In genomic region chr11:77082838-77083552, GRCh38 we compare ENCODE assay signal across 8 cellular contexts. TPM values are rescaled to one million over a fixed set of nuclear protein-coding genes. Genes with fewer than 3 reads are reported as not detected.
DNase-seq lines count a peak whose midpoint lies in the region; ATAC-seq, FAIRE-seq and TF ChIP-seq lines count a peak whose summit lies in the region.
"Had no signal": no experiment of that assay in that cellular context is flagged by ENCODE, and none has a peak within 500 bp of the region (broad histone marks: within the 10 kb centered on the region; RNA-seq: fewer than 3 reads in every experiment).

No MANE protein-coding gene starts in this region.

- TF ChIP-seq RAD21 in GM12878 (IDR thresholded peaks at IDR 0.05; ENCODE audit: insufficient read depth, low read depth, low read length), result no peak

- H3K27me3 ChIP-seq in SU-DHL-6 (ENCODE audit: low read length) (no peaks in the 10 kb centered on the region), GM12878 (replicated peaks in 1 of 2; ENCODE audit: control insufficient read depth in 2 of 2, insufficient read depth in 2 of 2, low read length in 1 of 2) (no peaks in the 10 kb centered on the region), upper lobe of left lung (no peaks in the 10 kb centered on the region)

- H3K36me3 ChIP-seq in SU-DHL-6 (ENCODE audit: low read length) (no peaks in the 10 kb centered on the region), GM12878 (ENCODE audit: control insufficient read depth in 2 of 2, insufficient read depth in 2 of 2, low read length in 1 of 2) (no peaks in the 10 kb centered on the region), mesodermal cell (ENCODE audit: control insufficient read depth, insufficient read depth, low read length) (peaks cover 35% of the 10 kb centered on the region), upper lobe of left lung (no peaks in the 10 kb centered on the region)

- no peaks in the 10 kb centered on the region for H3K9me3 ChIP-seq in SU-DHL-6 (ENCODE audit: insufficient read depth, low read length)
- H3K9me3 ChIP-seq in GM12878 (replicated peaks; ENCODE audit: control insufficient read depth, insufficient read depth, low read length), result no peaks in the 10 kb centered on the region; the same call in 2 of the 3 replicates
- no peaks in the 10 kb centered on the region for H3K9me3 ChIP-seq in mesodermal cell (ENCODE audit: control insufficient read depth, low read length)
- H3K9me3 ChIP-seq in upper lobe of left lung, result no peaks in the 10 kb centered on the region

- intact Hi-C loops in GM12878 (cut with micrococcal nuclease; ENCODE audit: unreplicated experiment), result no loop called here

- H3K79me2 ChIP-seq in SU-DHL-6 (ENCODE audit: insufficient read depth, low read length) (no peaks in the 10 kb centered on the region), GM12878 (ENCODE audit: control insufficient read depth, insufficient read depth, low read length) (no peaks in the 10 kb centered on the region)

- SMC1A ChIA-PET in GM12878 (lab: Charles Lee; ENCODE audit: uncharacterized antibody, unreplicated experiment), result interaction anchor here (1.5 to 4.5 kb wide), 2 partner anchors 8 to 36 kb away, joined by 5 to 24 read pairs; no protein-coding TSS in a partner anchor

- no peak for DNase-seq in GM12878 (ENCODE audit: low read depth, low spot score)
- DNase-seq in upper lobe of left lung, result peak in 1 of 2 donors; percentile 50
- DNase-seq in NCI-H524 (lab: John Stamatoyannopoulos, UW), result no peak
- DNase-seq in DMS79 treated with DMSO at 0.1 percent for 48 hours (lab: John Stamatoyannopoulos, UW), result no peak

- no peaks in the 10 kb centered on the region for H3K9me2 ChIP-seq in SU-DHL-6 (replicated peaks; ENCODE audit: insufficient read depth, low read length)

- POLR2A ChIA-PET in GM12878 (lab: Charles Lee), result no interaction called here

- H3K9ac ChIP-seq in SU-DHL-6 (ENCODE audit: low read length) (no peak overlapping the region), GM12878 (ENCODE audit: control insufficient read depth, insufficient read depth, low read length) (no peak overlapping the region)
- H3K9ac ChIP-seq: KMS-11 had no signal

- H3K27ac ChIP-seq in SU-DHL-6 (ENCODE audit: low read depth, low read length), result no peak overlapping the region
- no peak overlapping the region for H3K27ac ChIP-seq in GM12878 (ENCODE audit: control insufficient read depth, insufficient read depth)
- H3K27ac ChIP-seq in mesodermal cell (ENCODE audit: low read depth, low read length, severe bottlenecking), result peak overlapping the region; percentile 43
- peak overlapping the region in 3 of 4 donors; percentile 55 to 69 (median 62) for H3K27ac ChIP-seq in upper lobe of left lung
- H3K27ac ChIP-seq: KMS-11 had no signal

- TF ChIP-seq POLR2A in GM12878 (IDR thresholded peaks at IDR 0.05; ENCODE audit: low read depth, low read length) (no peak), upper lobe of left lung (IDR thresholded peaks at IDR 0.05) (no peak)

- TF ChIP-seq CTCF in SU-DHL-6 (IDR thresholded peaks at IDR 0.05; ENCODE audit: insufficient read depth, low read length, poor library complexity, severe bottlenecking) (no peak), GM12878 (IDR thresholded peaks at IDR 0.05 in 2 of 3, conservative IDR thresholded peaks at IDR 0.05 in 1 of 3; ENCODE audit: control insufficient read depth in 2 of 3, extremely low read depth in 1 of 3, insufficient read depth in 1 of 3, low read depth in 3 of 3, low read length in 3 of 3) (no peak), upper lobe of left lung (IDR thresholded peaks at IDR 0.05) (no peak)

- ATAC-seq in GM12878 (peak; percentile 74), upper lobe of left lung (ENCODE audit: low FRiP score in 2 of 2) (peak in 1 of 2 donors; percentile 61), HG02678 (IDR thresholded peaks at IDR 0.05; ENCODE audit: unreplicated experiment) (no peak)

- H3F3A ChIP-seq in SU-DHL-6 (ENCODE audit: insufficient read depth), result no peaks in the 10 kb centered on the region

- CTCF ChIA-PET in GM12878 (lab: Yijun Ruan, JAX), result interaction anchor here (1.9 to 2.5 kb wide), 3 partner anchors 8 to 164 kb away, joined by 8 to 13 read pairs (median 10); no protein-coding TSS in a partner anchor

- H4K20me1 ChIP-seq in SU-DHL-6 (ENCODE audit: low read depth, low read length), result no peaks in the 10 kb centered on the region
- H4K20me1 ChIP-seq in GM12878 (ENCODE audit: control insufficient read depth, insufficient read depth), result no peaks in the 10 kb centered on the region

- FAIRE-seq in GM12878 (lab: Jason Lieb, UNC), result no peak

- H3K4me3 ChIP-seq in SU-DHL-6 (ENCODE audit: insufficient read depth, low read length, poor library complexity, severe bottlenecking), result no peak overlapping the region
- no peak overlapping the region for H3K4me3 ChIP-seq in GM12878
- no peak overlapping the region for H3K4me3 ChIP-seq in mesodermal cell (ENCODE audit: extremely low read depth, insufficient read depth, low read length, poor library complexity, severe bottlenecking)
- H3K4me3 ChIP-seq in upper lobe of left lung, result no peak overlapping the region

- 58% methylated on average over 14 of the region's 14 CpGs for WGBS in GM12878 (ENCODE audit: insufficient coverage, insufficient replicate concordance, low lambda C conversion rate, missing lambda C conversion rate)
- WGBS in mesodermal cell (ENCODE audit: insufficient coverage in 2 of 2), 2 experiments, result 80% methylated on average over 8 to 11 of the region's 14 CpGs
- WGBS in upper lobe of left lung, 2 donors, result 69 to 91% methylated on average over 5 to 14 of the region's 14 CpGs

- TF ChIP-seq EP300 in GM12878 (IDR thresholded peaks at IDR 0.05; ENCODE audit: borderline replicate concordance in 1 of 2, control insufficient read depth in 1 of 2, low read depth in 2 of 2, low read length in 2 of 2) (no peak), upper lobe of left lung (IDR thresholded peaks at IDR 0.05) (no peak)

- in situ Hi-C loops in GM12878 (cut with MboI), result no loop called here

- H3K4me1 ChIP-seq in GM12878 (ENCODE audit: control insufficient read depth, insufficient read depth, low read length) (peaks cover 14% of the 10 kb centered on the region), mesodermal cell (ENCODE audit: control insufficient read depth, insufficient read depth, low read length, poor library complexity, severe bottlenecking) (peaks cover 23% of the 10 kb centered on the region), upper lobe of left lung (peaks cover 12 to 15% (median 13%) of the 10 kb centered on the region in 4 donors)

- H3K4me2 ChIP-seq in SU-DHL-6 (ENCODE audit: low read depth, low read length, poor library complexity, severe bottlenecking) (no peak overlapping the region), GM12878 (ENCODE audit: control insufficient read depth, insufficient read depth) (0 out of 2 replicates have a peak overlapping the region, but pooled peaks have one; percentile 10)
- H3K4me2 ChIP-seq: KMS-11 had no signal

- no TSS peak for BruUV-seq in GM12878 (replicated peaks; lab: Mats Ljungman, UMichigan)

- RAD21 ChIA-PET in GM12878 (lab: Charles Lee; ENCODE audit: unreplicated experiment), result interaction anchor here (1.2 kb wide), 1 partner anchor 9 kb away, joined by 5 read pairs; no protein-coding TSS in a partner anchor

- H2AFZ ChIP-seq in SU-DHL-6 (ENCODE audit: low read depth, low read length, severe bottlenecking) (peak overlapping the region; percentile 29), GM12878 (ENCODE audit: control insufficient read depth, low read depth, low read length) (peak overlapping the region; percentile 82)

RNA-seq across cellular contexts. Expression of gene CAPN5, which starts 16.2 kb away (rescaled TPM):
- total RNA-seq in GM12878 (2013; cell fraction: nucleolus; rRNA removed), result 0.15 and 0.17 TPM in 2 replicates
- total RNA-seq in GM12878 (2014; rRNA removed) (0.11 TPM in 1 of 2 replicates, not detected in the other), GM12878 (2014; rRNA removed; fragmentation: Illumina TruSeq; extraction: Trizol) (not detected in 2 replicates), GM12878 (2021) (0.19 and 0.33 TPM in 2 replicates), upper lobe of left lung (1 to 10 TPM; 2.6 to 8.4 (median 4.4) TPM)
- 0.08 TPM for polyA plus RNA-seq in GM12878 (2011; ENCODE audit: low read depth)
- polyA plus RNA-seq in GM12878 (2011; rRNA removed) (0.06 and 0.07 TPM in 2 replicates), GM12878 (2014; fragmentation: Illumina TruSeq; extraction: Trizol) (0.07 and 0.19 TPM in 2 replicates), GM12878 (2014; fragmentation: Nextera tagmentation; extraction: Ambion mirVana) (under 1 TPM in 1 of 2 experiments, not detected in 1; 0.02 TPM), GM12878 (2014; rRNA removed) (0.10 TPM in 1 of 2 replicates, not detected in the other), GM12878 (2016; fragmentation: Nextera tagmentation; extraction: Ambion mirVana) (under 1 TPM; 0.04 TPM)
- 0.10 and 0.15 TPM in 2 replicates for polyA plus RNA-seq in GM12878 (2011; cell fraction: cytosol; rRNA removed)
- 0.27 and 0.31 TPM in 2 replicates for polyA plus RNA-seq in GM12878 (2011; cell fraction: nucleus; rRNA removed)
- polyA plus RNA-seq in GM12878 (2012), result 0.20 and 0.27 TPM in 2 replicates
- 0.57 TPM in 1 of 2 replicates, not detected in the other for polyA minus RNA-seq in GM12878 (2011; rRNA and poly(A)+ RNA removed)
- polyA minus RNA-seq in GM12878 (2011; cell fraction: cytosol; rRNA and poly(A)+ RNA removed), result not detected in 2 replicates
- polyA minus RNA-seq in GM12878 (2011; cell fraction: nucleus; rRNA and poly(A)+ RNA removed), result 0.19 TPM in 1 of 2 replicates, not detected in the other
- polyA plus RNA-seq in mesodermal cell (2013, experiment 1 of 2), result 37.2 TPM
- 32.1 TPM for polyA plus RNA-seq in mesodermal cell (2013, experiment 2 of 2)

RNA-seq across cellular contexts. Expression of gene OMP, which starts 19.6 kb away (rescaled TPM):
- not detected in 2 replicates for total RNA-seq in GM12878 (2013; cell fraction: nucleolus; rRNA removed)
- total RNA-seq in GM12878 (2014; rRNA removed) (not detected in 2 replicates), GM12878 (2014; rRNA removed; fragmentation: Illumina TruSeq; extraction: Trizol) (not detected in 2 replicates), GM12878 (2021) (not detected in 2 replicates), upper lobe of left lung (1 to 10 TPM in 1 of 6 donors, under 1 TPM in 1, not detected in 4; 0.77 to 5.2 TPM)
- not detected for polyA plus RNA-seq in GM12878 (2011; ENCODE audit: low read depth)
- polyA plus RNA-seq in GM12878 (2011; rRNA removed) (not detected in 2 replicates), GM12878 (2014; fragmentation: Illumina TruSeq; extraction: Trizol) (not detected in 2 replicates), GM12878 (2014; fragmentation: Nextera tagmentation; extraction: Ambion mirVana) (not detected), GM12878 (2014; rRNA removed) (not detected in 2 replicates), GM12878 (2016; fragmentation: Nextera tagmentation; extraction: Ambion mirVana) (not detected)
- polyA plus RNA-seq in GM12878 (2011; cell fraction: cytosol; rRNA removed), result not detected in 2 replicates
- 0.34 TPM in 1 of 2 replicates, not detected in the other for polyA plus RNA-seq in GM12878 (2011; cell fraction: nucleus; rRNA removed)
- polyA plus RNA-seq in GM12878 (2012), result not detected in 2 replicates
- not detected in 2 replicates for polyA minus RNA-seq in GM12878 (2011; rRNA and poly(A)+ RNA removed)
- not detected in 2 replicates for polyA minus RNA-seq in GM12878 (2011; cell fraction: cytosol; rRNA and poly(A)+ RNA removed)
- polyA minus RNA-seq in GM12878 (2011; cell fraction: nucleus; rRNA and poly(A)+ RNA removed), result not detected in 2 replicates
- not detected for polyA plus RNA-seq in mesodermal cell (2013, experiment 1 of 2)
- not detected for polyA plus RNA-seq in mesodermal cell (2013, experiment 2 of 2)

RNA-seq across cellular contexts. Expression of gene MYO7A, which starts 45.1 kb away (rescaled TPM):
- 0.13 TPM in 1 of 2 replicates, not detected in the other for total RNA-seq in GM12878 (2013; cell fraction: nucleolus; rRNA removed)
- total RNA-seq in GM12878 (2014; rRNA removed), result not detected in 2 replicates
- not detected in 2 replicates for total RNA-seq in GM12878 (2014; rRNA removed; fragmentation: Illumina TruSeq; extraction: Trizol)
- 0.21 and 0.24 TPM in 2 replicates for total RNA-seq in GM12878 (2021)
- not detected for polyA plus RNA-seq in GM12878 (2011; ENCODE audit: low read depth)
- polyA plus RNA-seq in GM12878 (2011; rRNA removed), result 0.04 TPM in 1 of 2 replicates, not detected in the other
- 0.02 TPM in 1 of 2 replicates, not detected in the other for polyA plus RNA-seq in GM12878 (2011; cell fraction: cytosol; rRNA removed)
- polyA plus RNA-seq in GM12878 (2011; cell fraction: nucleus; rRNA removed), result 0.06 and 0.07 TPM in 2 replicates
- 0.03 TPM in 1 of 2 replicates, not detected in the other for polyA plus RNA-seq in GM12878 (2012)
- polyA plus RNA-seq in GM12878 (2014; fragmentation: Illumina TruSeq; extraction: Trizol), result 0.01 TPM in 1 of 2 replicates, not detected in the other
- polyA plus RNA-seq in GM12878 (2014; fragmentation: Nextera tagmentation; extraction: Ambion mirVana), result not detected
- polyA plus RNA-seq in GM12878 (2014; rRNA removed), result 0.04 TPM in 1 of 2 replicates, not detected in the other
- polyA plus RNA-seq in GM12878 (2016; fragmentation: Nextera tagmentation; extraction: Ambion mirVana), result not detected
- polyA minus RNA-seq in GM12878 (2011; rRNA and poly(A)+ RNA removed), result not detected in 2 replicates
- not detected in 2 replicates for polyA minus RNA-seq in GM12878 (2011; cell fraction: cytosol; rRNA and poly(A)+ RNA removed)
- 0.10 TPM in 1 of 2 replicates, not detected in the other for polyA minus RNA-seq in GM12878 (2011; cell fraction: nucleus; rRNA and poly(A)+ RNA removed)
- polyA plus RNA-seq in mesodermal cell (2013, experiment 1 of 2), result 6.3 TPM
- polyA plus RNA-seq in mesodermal cell (2013, experiment 2 of 2), result 4.5 TPM
- total RNA-seq in upper lobe of left lung, result 10 to 100 TPM in 1 of 6 donors, 1 to 10 TPM in 5; 2.4 to 27.2 (median 6.2) TPM

RNA-seq across cellular contexts. Expression of gene B3GNT6, which starts 48.8 kb away (rescaled TPM):
- not detected in 2 replicates for total RNA-seq in GM12878 (2013; cell fraction: nucleolus; rRNA removed)
- total RNA-seq in GM12878 (2014; rRNA removed), result not detected in 2 replicates
- not detected in 2 replicates for total RNA-seq in GM12878 (2014; rRNA removed; fragmentation: Illumina TruSeq; extraction: Trizol)
- total RNA-seq in GM12878 (2021), result not detected in 2 replicates
- not detected for polyA plus RNA-seq in GM12878 (2011; ENCODE audit: low read depth)
- polyA plus RNA-seq in GM12878 (2011; rRNA removed), result not detected in 2 replicates
- not detected in 2 replicates for polyA plus RNA-seq in GM12878 (2011; cell fraction: cytosol; rRNA removed)
- polyA plus RNA-seq in GM12878 (2011; cell fraction: nucleus; rRNA removed), result not detected in 2 replicates
- not detected in 2 replicates for polyA plus RNA-seq in GM12878 (2012)
- polyA plus RNA-seq in GM12878 (2014; fragmentation: Illumina TruSeq; extraction: Trizol), result not detected in 2 replicates
- polyA plus RNA-seq in GM12878 (2014; fragmentation: Nextera tagmentation; extraction: Ambion mirVana), result not detected
- not detected in 2 replicates for polyA plus RNA-seq in GM12878 (2014; rRNA removed)
- not detected for polyA plus RNA-seq in GM12878 (2016; fragmentation: Nextera tagmentation; extraction: Ambion mirVana)
- not detected in 2 replicates for polyA minus RNA-seq in GM12878 (2011; rRNA and poly(A)+ RNA removed)
- not detected in 2 replicates for polyA minus RNA-seq in GM12878 (2011; cell fraction: cytosol; rRNA and poly(A)+ RNA removed)
- not detected in 2 replicates for polyA minus RNA-seq in GM12878 (2011; cell fraction: nucleus; rRNA and poly(A)+ RNA removed)
- not detected for polyA plus RNA-seq in mesodermal cell (2013, experiment 1 of 2)
- not detected for polyA plus RNA-seq in mesodermal cell (2013, experiment 2 of 2)
- under 1 TPM in 2 of 6 donors, not detected in 4; 0.10 to 0.61 TPM for total RNA-seq in upper lobe of left lung

Comparison
In these comparisons a context has a peak if more than half of its experiments do, and no peak if none do; other contexts are left out.
1. H3K27ac ChIP-seq: peak in mesodermal cell (single experiment) and upper lobe of left lung (3 of 4); none in SU-DHL-6 (single experiment) and GM12878 (single experiment).